Comparison of ENCODE assay signal across 8 cellular contexts in the genomic region with DNA sequence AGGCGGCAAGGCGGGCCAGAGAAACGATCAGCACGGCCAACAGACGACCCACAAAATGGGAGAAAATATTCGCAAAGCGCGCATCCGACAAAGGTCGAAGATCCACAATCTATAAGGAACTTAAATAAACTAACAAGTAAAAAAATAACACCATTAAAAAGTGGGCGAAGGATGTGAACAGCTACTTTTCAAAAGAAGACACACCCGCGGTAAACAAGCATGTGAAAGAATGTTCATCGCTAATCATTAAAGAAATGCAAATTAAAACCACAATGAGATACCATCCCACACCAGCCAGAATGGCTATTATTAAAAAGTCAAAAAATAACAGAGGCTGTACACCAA.
DNase-seq lines count a peak whose midpoint lies in the region; ATAC-seq and TF ChIP-seq lines count a peak whose summit lies in the region.

No MANE protein-coding gene starts in this region.

- H3K4me1 ChIP-seq in Loucy (ENCODE audit: insufficient read depth, low read length, poor library complexity, severe bottlenecking): peaks cover 12% of the 10 kb centered on the region
- H3K4me1 ChIP-seq in effector memory CD4-positive, alpha-beta T cell (ENCODE audit: control insufficient read depth, insufficient read depth, low read length, poor library complexity, severe bottlenecking): peaks cover 8% of the 10 kb centered on the region
- peaks cover 0 to 16% (median 11%) of the 10 kb centered on the region in 4 donors for H3K4me1 ChIP-seq in sigmoid colon

- H3K79me2 ChIP-seq in Loucy (ENCODE audit: insufficient read depth, low read length): no peaks in the 10 kb centered on the region

- H3K4me2 ChIP-seq in Loucy (ENCODE audit: low read depth, low read length, poor library complexity, severe bottlenecking): peak overlapping the region; percentile 88

- no peaks in the 10 kb centered on the region for H4K20me1 ChIP-seq in Loucy (ENCODE audit: insufficient read depth, low read length, poor library complexity, severe bottlenecking)

- peak; percentile 21 for ATAC-seq in GM18867 (IDR thresholded peaks at IDR 0.05; ENCODE audit: unreplicated experiment)

- H3K27me3 ChIP-seq in Loucy (ENCODE audit: insufficient read depth, low read length, poor library complexity, severe bottlenecking) (no peaks in the 10 kb centered on the region), sigmoid colon (no peaks in the 10 kb centered on the region)
- no peaks in the 10 kb centered on the region for H3K27me3 ChIP-seq in effector memory CD4-positive, alpha-beta T cell (replicated peaks; ENCODE audit: control insufficient read depth, insufficient read depth, low read length, poor library complexity, severe bottlenecking)

- no peak for DNase-seq in effector memory CD4-positive, alpha-beta T cell
- DNase-seq in sigmoid colon: no peak
- DNase-seq in NCI-H2227 treated with DMSO at 0.1 percent for 48 hours (lab: John Stamatoyannopoulos, UW): no peak
- no peak for DNase-seq in HUDEP-2 (lab: John Stamatoyannopoulos, UW; ENCODE audit: unreplicated experiment in 76 of 76)
- no peak for DNase-seq in mucosa of gallbladder (ENCODE audit: low spot score)
- DNase-seq in LoVo (ENCODE audit: low spot score): no peak

- H3K27ac ChIP-seq in effector memory CD4-positive, alpha-beta T cell (ENCODE audit: insufficient read depth, low read length, poor library complexity, severe bottlenecking): no peak overlapping the region
- peak overlapping the region; percentile 55 to 84 (median 74) for H3K27ac ChIP-seq in sigmoid colon

- TF ChIP-seq POLR2A in sigmoid colon (IDR thresholded peaks at IDR 0.05): no peak

- WGBS in sigmoid colon, 2 donors: 6 to 18% methylated on average over 14 of the region's 14 CpGs

- H3K9me3 ChIP-seq in Loucy (ENCODE audit: insufficient read depth, low read depth, low read length) (no peaks in the 10 kb centered on the region), sigmoid colon (no peaks in the 10 kb centered on the region)
- no peaks in the 10 kb centered on the region for H3K9me3 ChIP-seq in effector memory CD4-positive, alpha-beta T cell (ENCODE audit: control insufficient read depth, low read length)

- peak overlapping the region; percentile 84; the same call in 1 of the 2 replicates for H2AFZ ChIP-seq in Loucy (ENCODE audit: low read length)

- H3K9ac ChIP-seq in Loucy (ENCODE audit: low read depth, low read length, poor library complexity, severe bottlenecking): peak overlapping the region; percentile 80

- TF ChIP-seq CTCF in Loucy (conservative IDR thresholded peaks at IDR 0.05; ENCODE audit: low read length): no peak
- no peak for TF ChIP-seq CTCF in sigmoid colon (IDR thresholded peaks at IDR 0.05)

- H3K4me3 ChIP-seq in Loucy (ENCODE audit: low read length, poor library complexity, severe bottlenecking) (peak overlapping the region; percentile 80), sigmoid colon (peak overlapping the region in 2 of 4 donors; percentile 56 to 60)
- H3K4me3 ChIP-seq in effector memory CD4-positive, alpha-beta T cell (ENCODE audit: insufficient read depth, low read depth, low read length, poor library complexity, severe bottlenecking): peak overlapping the region; percentile 77

- no peaks in the 10 kb centered on the region for H3K9me2 ChIP-seq in Loucy (replicated peaks; ENCODE audit: low read depth, low read length)

- TF ChIP-seq EP300 in sigmoid colon (IDR thresholded peaks at IDR 0.05): no peak

- H3K36me3 ChIP-seq in Loucy (ENCODE audit: insufficient read depth, low read length): no peaks in the 10 kb centered on the region
- H3K36me3 ChIP-seq in effector memory CD4-positive, alpha-beta T cell (ENCODE audit: control insufficient read depth, insufficient read depth, low read length): no peaks in the 10 kb centered on the region
- no peaks in the 10 kb centered on the region for H3K36me3 ChIP-seq in sigmoid colon

- H3F3A ChIP-seq in Loucy (ENCODE audit: low read depth): no peaks in the 10 kb centered on the region

- intact Hi-C loops in sigmoid colon (cut with DNase I): loop anchor here (10.0 kb wide), 1 partner anchor 463 kb away; no protein-coding TSS in a partner anchor
